ENCODE assay signal across 20 cellular contexts in the genomic region with DNA sequence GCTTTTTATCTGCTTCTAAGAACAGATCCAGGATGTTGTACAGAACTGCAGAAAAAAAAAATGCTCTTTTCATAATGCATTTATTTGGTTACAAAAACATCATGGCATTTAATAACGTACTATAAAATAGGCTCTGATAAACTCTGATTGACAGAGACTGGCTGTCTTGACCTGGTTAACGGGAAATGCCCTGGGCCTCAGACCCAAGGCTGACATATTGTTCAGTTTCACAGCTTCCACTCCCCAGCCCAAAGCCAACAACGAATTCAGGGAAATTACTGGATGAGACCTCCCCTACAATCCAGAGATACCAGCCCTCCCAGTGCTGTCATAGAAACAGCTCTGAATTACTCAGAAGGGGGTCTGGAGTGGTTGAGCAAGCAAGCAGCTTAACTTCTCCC.
DNase-seq lines count a peak whose midpoint lies in the region; ATAC-seq and TF ChIP-seq lines count a peak whose summit lies in the region.
"Had no signal": no experiment of that assay in that cellular context is flagged by ENCODE, and none has a peak within 500 bp of the region (broad histone marks: within the 10 kb centered on the region; RNA-seq: fewer than 3 reads in every experiment).

No MANE protein-coding gene starts in this region.

- H3K27me3 ChIP-seq in neuronal stem cell (ENCODE audit: control insufficient read depth in 3 of 3, insufficient read depth in 3 of 3, low read depth in 1 of 3, low read length in 3 of 3): no peaks in the 10 kb centered on the region
- H3K27me3 ChIP-seq: colonic mucosa, gastrocnemius medialis, hepatocyte, SJSA1, transverse colon had no signal

- no peak overlapping the region for H3K4ac ChIP-seq in neuronal stem cell (ENCODE audit: low read length)

- DNase-seq in HEK293T (ENCODE audit: extremely low spot score): no peak
- peak; percentile 88 for DNase-seq in NCI-H748 (lab: John Stamatoyannopoulos, UW; ENCODE audit: unreplicated experiment)
- DNase-seq in endothelial cell (ENCODE audit: low spot score): no peak
- peak; percentile 37 for DNase-seq in neuronal stem cell (ENCODE audit: low spot score)
- DNase-seq in GM13976 (ENCODE audit: low spot score): no peak
- DNase-seq: activated CD4-positive, alpha-beta T cell treated with anti-CD3 and anti-CD28 coated beads for 1 hour; activated CD8-positive, alpha-beta T cell treated with anti-CD3 and anti-CD28 coated beads, Interleukin-2, amount 10 ng/mL, durations not matched to agents 7 days and 5 days; activated effector memory CD4-positive, alpha-beta T cell treated with anti-CD3 and anti-CD28 coated beads, Interleukin-2, amount 50 U/mL, for 16 hours; activated naive CD8-positive, alpha-beta T cell treated with anti-CD3 and anti-CD28 coated beads, Interleukin-2, amount 10 ng/mL, durations not matched to agents 7 days and 5 days; CD4-positive, alpha-beta T cell; colonic mucosa; DMS153; gastrocnemius medialis; KG1; stimulated activated CD8-positive, alpha-beta memory T cell treated with anti-CD3 and anti-CD28 coated beads, Interleukin-4, amount 100 ng/mL, for 48 hours; transverse colon had no signal

- H3K27me3 Mint-ChIP-seq in endothelial cell (ENCODE audit: unreplicated experiment): peaks cover 2% of the 10 kb centered on the region
- H3K27me3 Mint-ChIP-seq: activated naive CD8-positive, alpha-beta T cell treated with anti-CD3 and anti-CD28 coated beads, Interleukin-2, amount 10 ng/mL, durations not matched to agents 7 days and 5 days; CD4-positive, alpha-beta T cell had no signal

- H3K79me1 ChIP-seq in neuronal stem cell (ENCODE audit: low read depth, low read length): no peaks in the 10 kb centered on the region

- peaks cover 0 to 3% of the 10 kb centered on the region in 2 donors for H3K9me3 ChIP-seq in neuronal stem cell (replicated peaks in 1 of 2; ENCODE audit: control insufficient read depth in 2 of 2, insufficient read depth in 1 of 2, low read depth in 1 of 2, low read length in 2 of 2)
- H3K9me3 ChIP-seq: colonic mucosa, gastrocnemius medialis, SJSA1, transverse colon had no signal

- no peak overlapping the region for H3K18ac ChIP-seq in neuronal stem cell (ENCODE audit: low read length)

- POLR2A ChIA-PET in HEK293T (lab: Yijun Ruan, JAX): interaction anchor here (1.0 kb wide), 1 partner anchor 14 kb away, joined by 3 read pairs; no protein-coding TSS in a partner anchor

- no peak overlapping the region for H2BK5ac ChIP-seq in neuronal stem cell (ENCODE audit: low read length)

- peaks cover 13 to 34% of the 10 kb centered on the region in 2 donors for H3K4me1 ChIP-seq in neuronal stem cell (ENCODE audit: control insufficient read depth in 2 of 2, insufficient read depth in 1 of 2, low read depth in 1 of 2, low read length in 2 of 2)
- H3K4me1 ChIP-seq: colonic mucosa, SJSA1 had no signal

- CTCF ChIA-PET in HEK293T (lab: Yijun Ruan, JAX): no interaction called here

- H2AK5ac ChIP-seq in neuronal stem cell (ENCODE audit: low read depth, low read length): no peak overlapping the region

- no peaks in the 10 kb centered on the region for H3K36me3 ChIP-seq in neuronal stem cell (replicated peaks in 1 of 2; ENCODE audit: control insufficient read depth in 2 of 2, insufficient read depth in 2 of 2, low read length in 2 of 2)
- H3K36me3 ChIP-seq: colonic mucosa, gastrocnemius medialis, SJSA1, transverse colon had no signal

- no CpG with 5 or more reads among the region's 3 CpGs for WGBS in neuronal stem cell (ENCODE audit: extremely low coverage in 2 of 2, insufficient read length in 2 of 2, insufficient replicate concordance in 1 of 2), 2 donors

- H3K27ac ChIP-seq in neuronal stem cell (replicated peaks; ENCODE audit: low read length): peak overlapping the region; percentile 16
- H3K27ac ChIP-seq: colonic mucosa, gastrocnemius medialis, hepatocyte, SJSA1, transverse colon had no signal

- no peak overlapping the region for H2BK12ac ChIP-seq in neuronal stem cell (ENCODE audit: low read length)

- no peak overlapping the region for H3K9ac ChIP-seq in neuronal stem cell (ENCODE audit: low read depth, low read length, poor library complexity)

- ATAC-seq in GM19023 (IDR thresholded peaks at IDR 0.05; ENCODE audit: unreplicated experiment) (no peak), GM18502 (IDR thresholded peaks at IDR 0.05; ENCODE audit: poor library complexity, unreplicated experiment) (no peak)
- ATAC-seq: activated CD8-positive, alpha-beta T cell treated with anti-CD3 and anti-CD28 coated beads, Interleukin-2, amount 10 ng/mL, durations not matched to agents 7 days and 5 days; gastrocnemius medialis had no signal

- H3K27ac Mint-ChIP-seq in endothelial cell (ENCODE audit: unreplicated experiment): peak overlapping the region; percentile 38
- H3K27ac Mint-ChIP-seq: activated CD8-positive, alpha-beta T cell treated with anti-CD3 and anti-CD28 coated beads, Interleukin-2, amount 10 ng/mL, durations not matched to agents 7 days and 5 days; activated naive CD8-positive, alpha-beta T cell treated with anti-CD3 and anti-CD28 coated beads, Interleukin-2, amount 10 ng/mL, durations not matched to agents 7 days and 5 days; CD4-positive, alpha-beta T cell had no signal

- H3K14ac ChIP-seq in neuronal stem cell (ENCODE audit: low read length): no peak overlapping the region

- no peak overlapping the region for H3K23ac ChIP-seq in neuronal stem cell (ENCODE audit: low read depth, low read length, poor library complexity)

- no peak for TF ChIP-seq CTCF in endothelial cell (IDR thresholded peaks at IDR 0.05; ENCODE audit: unreplicated experiment)
- TF ChIP-seq CTCF in GM13976 (IDR thresholded peaks at IDR 0.05; ENCODE audit: borderline replicate concordance, control extremely low read depth, extremely low read depth, insufficient read depth, missing control alignments): no peak

- in situ Hi-C loops in GM13976 (cut with MboI; ENCODE audit: low sequenced_read_pairs, unreplicated experiment): no loop called here

- no peak overlapping the region for H4K91ac ChIP-seq in neuronal stem cell (ENCODE audit: low read depth, low read length, poor library complexity)

- H3K4me1 Mint-ChIP-seq in endothelial cell (ENCODE audit: unreplicated experiment): peaks cover 41% of the 10 kb centered on the region
- H3K4me1 Mint-ChIP-seq: activated naive CD8-positive, alpha-beta T cell treated with anti-CD3 and anti-CD28 coated beads, Interleukin-2, amount 10 ng/mL, durations not matched to agents 7 days and 5 days had no signal

- H4K8ac ChIP-seq in neuronal stem cell (ENCODE audit: low read depth, low read length): no peak overlapping the region

- H3K4me3 Mint-ChIP-seq in endothelial cell (ENCODE audit: unreplicated experiment): no peak overlapping the region
- H3K4me3 Mint-ChIP-seq: activated CD8-positive, alpha-beta T cell treated with anti-CD3 and anti-CD28 coated beads, Interleukin-2, amount 10 ng/mL, durations not matched to agents 7 days and 5 days; activated naive CD8-positive, alpha-beta T cell treated with anti-CD3 and anti-CD28 coated beads, Interleukin-2, amount 10 ng/mL, durations not matched to agents 7 days and 5 days; CD4-positive, alpha-beta T cell had no signal

- no peak overlapping the region for H3K4me2 ChIP-seq in neuronal stem cell (ENCODE audit: insufficient read depth, low read length, poor library complexity, severe bottlenecking)
- H3K4me2 ChIP-seq: hepatocyte had no signal

- H2BK15ac ChIP-seq in neuronal stem cell (ENCODE audit: low read length): no peak overlapping the region

- peak overlapping the region; percentile 8 for H2AFZ ChIP-seq in neuronal stem cell (ENCODE audit: low read length)
- H2AFZ ChIP-seq: hepatocyte had no signal

- H3K9me3 Mint-ChIP-seq in endothelial cell (ENCODE audit: unreplicated experiment): no peaks in the 10 kb centered on the region
- H3K9me3 Mint-ChIP-seq: activated naive CD8-positive, alpha-beta T cell treated with anti-CD3 and anti-CD28 coated beads, Interleukin-2, amount 10 ng/mL, durations not matched to agents 7 days and 5 days; CD4-positive, alpha-beta T cell had no signal

- H3K36me3 Mint-ChIP-seq in endothelial cell (ENCODE audit: low read depth, unreplicated experiment): no peaks in the 10 kb centered on the region
- H3K36me3 Mint-ChIP-seq: activated naive CD8-positive, alpha-beta T cell treated with anti-CD3 and anti-CD28 coated beads, Interleukin-2, amount 10 ng/mL, durations not matched to agents 7 days and 5 days had no signal

- H3K4me3 ChIP-seq in neuronal stem cell (ENCODE audit: low read length in 2 of 2): no peak overlapping the region
- H3K4me3 ChIP-seq: colonic mucosa, gastrocnemius medialis, hepatocyte, SJSA1, transverse colon had no signal

- no peak overlapping the region for H2BK120ac ChIP-seq in neuronal stem cell (ENCODE audit: low read depth, low read length)

TF ChIP-seq in HEK293T, 16 proteins besides CTCF, POLR2A, EP300 and RAD21:
- TF ChIP-seq HDGF (IDR thresholded peaks at IDR 0.05; ENCODE audit: borderline replicate concordance) (no peak), L3MBTL2 (conservative IDR thresholded peaks at IDR 0.05) (no peak), SUZ12 (IDR thresholded peaks at IDR 0.05) (no peak), BHLHE40 (IDR thresholded peaks at IDR 0.05; ENCODE audit: borderline replicate concordance) (no peak), SP1 (IDR thresholded peaks at IDR 0.05) (no peak), PKNOX1 (IDR thresholded peaks at IDR 0.05) (peak; percentile 51), FOXK2 (IDR thresholded peaks at IDR 0.05) (no peak), ELF4 (IDR thresholded peaks at IDR 0.05) (no peak)

Comparison
In these comparisons a context has a peak if more than half of its experiments do, and no peak if none do; other contexts are left out.
1. DNase-seq: peak in NCI-H748 (single experiment) and neuronal stem cell (single experiment); none in HEK293T (single experiment), endothelial cell (single experiment) and GM13976 (single experiment).